Comparison of ENCODE assay signal across 18 cellular contexts in genomic region chr11:78234006-78234405, GRCh38. TPM values are rescaled to one million over a fixed set of nuclear protein-coding genes. Genes with fewer than 3 reads are reported as not detected.
DNase-seq lines count a peak whose midpoint lies in the region; ATAC-seq and TF ChIP-seq lines count a peak whose summit lies in the region.
"Had no signal": no experiment of that assay in that cellular context is flagged by ENCODE, and none has a peak within 500 bp of the region (broad histone marks: within the 10 kb centered on the region; RNA-seq: fewer than 3 reads in every experiment).

No MANE protein-coding gene starts in this region.

- whole genome bisulfite sequencing in mesendoderm (ENCODE audit: extremely low coverage, insufficient coverage, low lambda C conversion rate), result no CpG with 5 or more reads among the region's 5 CpGs

- H4K8ac ChIP-seq in mesendoderm (ENCODE audit: low read depth, low read length), result no peak overlapping the region

- H2BK5ac ChIP-seq in mesendoderm (ENCODE audit: low read length), result no peak overlapping the region

- no peaks in the 10 kb centered on the region for H3K79me2 ChIP-seq in GM23338 (replicated peaks; ENCODE audit: insufficient read depth)
- H3K79me2 ChIP-seq in mesendoderm (ENCODE audit: control insufficient read depth, insufficient read depth, low read length), result no peaks in the 10 kb centered on the region

- no peak overlapping the region for H4K5ac ChIP-seq in mesendoderm (ENCODE audit: low read length)

- H3K18ac ChIP-seq in mesendoderm (ENCODE audit: low read length), result no peak overlapping the region

- CTCF ChIA-PET in CD4-positive, alpha-beta T cell (lab: Charles Lee), result no interaction called here

- H3K9ac ChIP-seq in mesendoderm (ENCODE audit: low read length), result no peak overlapping the region

- no peaks in the 10 kb centered on the region; the same call in 1 of the 2 replicates for H3K4me1 ChIP-seq in GM23338 (ENCODE audit: insufficient read depth)
- H3K4me1 ChIP-seq in mesendoderm (ENCODE audit: control insufficient read depth, low read depth, low read length), result no peaks in the 10 kb centered on the region
- H3K4me1 ChIP-seq in thoracic aorta (ENCODE audit: control insufficient read depth in 1 of 2, low read depth in 2 of 2), result peaks cover 10 to 58% of the 10 kb centered on the region in 2 donors

- H2AFZ ChIP-seq in GM23338, result no peak overlapping the region

- no peak overlapping the region for H3K4me3 ChIP-seq in GM23338
- no peak overlapping the region for H3K4me3 ChIP-seq in choroid plexus epithelial cell (ENCODE audit: low read depth, low read length)
- no peak overlapping the region for H3K4me3 ChIP-seq in mesendoderm (ENCODE audit: low read length)
- no peak overlapping the region for H3K4me3 ChIP-seq in thoracic aorta

- H3K27ac ChIP-seq in GM23338 (ENCODE audit: low read depth) (no peak overlapping the region), mesendoderm (ENCODE audit: low read depth, low read length) (no peak overlapping the region), thoracic aorta (peak overlapping the region; percentile 35 to 69)
- H3K27ac ChIP-seq in CD4-positive, alpha-beta T cell (ENCODE audit: low read depth, low read length), result no peak overlapping the region
- H3K27ac ChIP-seq: HL-60 had no signal

- ATAC-seq in GM23338 (no peak), thoracic aorta (ENCODE audit: insufficient number of reproducible peaks, low FRiP score, low read depth) (no peak), GM18873 (IDR thresholded peaks at IDR 0.05; ENCODE audit: low FRiP score, unreplicated experiment) (no peak)
- ATAC-seq in CD4-positive, alpha-beta T cell (ENCODE audit: poor library complexity), result no peak
- ATAC-seq: CD8-positive, alpha-beta T cell; HCT116 had no signal

- no peak overlapping the region for H2AK5ac ChIP-seq in mesendoderm (ENCODE audit: low read length)

- no peaks in the 10 kb centered on the region for H3K36me3 ChIP-seq in GM23338 (ENCODE audit: insufficient read depth)
- H3K36me3 ChIP-seq in mesendoderm (ENCODE audit: control insufficient read depth, insufficient read depth, low read length), result no peaks in the 10 kb centered on the region
- no peaks in the 10 kb centered on the region for H3K36me3 ChIP-seq in thoracic aorta

- H3F3A ChIP-seq in GM23338 (replicated peaks; ENCODE audit: low read depth), result no peaks in the 10 kb centered on the region

- H3K56ac ChIP-seq in mesendoderm (ENCODE audit: low read length), result no peak overlapping the region

- H2BK15ac ChIP-seq in mesendoderm (replicated peaks; ENCODE audit: low read depth), result no peak overlapping the region

- DNase-seq in GM23338 (ENCODE audit: low spot score) (peak; percentile 20), choroid plexus epithelial cell (ENCODE audit: low read depth) (peak; percentile 70), mesendoderm (peak; percentile 59), thoracic aorta (ENCODE audit: low spot score) (no peak), SKM-1 (lab: John Stamatoyannopoulos, UW; ENCODE audit: unreplicated experiment) (no peak)
- DNase-seq in CD4-positive, alpha-beta T cell, result no peak
- DNase-seq: ACHN; C1 segment of cervical spinal cord; CD8-positive, alpha-beta T cell; COR-L47; DMS153; DMS79 treated with DMSO at 0.1 percent for 48 hours; EL; GDM1 had no signal

- no peaks in the 10 kb centered on the region for H3K27me3 Mint-ChIP-seq in GM23338 (ENCODE audit: insufficient read depth, low read depth, poor library complexity)
- H3K27me3 Mint-ChIP-seq in CD4-positive, alpha-beta T cell, result no peaks in the 10 kb centered on the region
- H3K27me3 Mint-ChIP-seq: B cell had no signal

- H3K9me3 Mint-ChIP-seq in GM23338, result no peaks in the 10 kb centered on the region
- no peaks in the 10 kb centered on the region for H3K9me3 Mint-ChIP-seq in CD4-positive, alpha-beta T cell

- no peak overlapping the region for H3K4me3 Mint-ChIP-seq in GM23338
- H3K4me3 Mint-ChIP-seq in CD4-positive, alpha-beta T cell, result no peak overlapping the region
- H3K4me3 Mint-ChIP-seq: B cell; CD8-positive, alpha-beta T cell had no signal

- no peak overlapping the region for H3K23ac ChIP-seq in mesendoderm (ENCODE audit: low read length)

- no peaks in the 10 kb centered on the region for H3K36me3 Mint-ChIP-seq in GM23338 (ENCODE audit: low read depth)
- no peaks in the 10 kb centered on the region for H3K36me3 Mint-ChIP-seq in CD4-positive, alpha-beta T cell (ENCODE audit: low read depth)
- H3K36me3 Mint-ChIP-seq: CD8-positive, alpha-beta T cell had no signal

- POLR2A ChIA-PET in CD4-positive, alpha-beta T cell (lab: Charles Lee), result no interaction called here

- no peaks in the 10 kb centered on the region for H3K79me1 ChIP-seq in mesendoderm (ENCODE audit: low read length)

- H3K4ac ChIP-seq in mesendoderm (ENCODE audit: low read depth, low read length), result no peak overlapping the region

- H3K27me3 ChIP-seq in GM23338 (ENCODE audit: insufficient read depth), result no peaks in the 10 kb centered on the region
- H3K27me3 ChIP-seq in mesendoderm (ENCODE audit: insufficient read depth, low read length, poor library complexity), result no peaks in the 10 kb centered on the region
- H3K27me3 ChIP-seq in thoracic aorta (replicated peaks; ENCODE audit: insufficient read depth), result no peaks in the 10 kb centered on the region
- H3K27me3 ChIP-seq in CD4-positive, alpha-beta T cell (ENCODE audit: control insufficient read depth, insufficient read depth, low read length), result no peaks in the 10 kb centered on the region

- H3K4me2 ChIP-seq in GM23338, result no peak overlapping the region
- no peak overlapping the region for H3K4me2 ChIP-seq in mesendoderm (ENCODE audit: low read length)

- H3K9me2 ChIP-seq in GM23338 (ENCODE audit: insufficient read depth), result no peaks in the 10 kb centered on the region

- H3K4me1 Mint-ChIP-seq in GM23338, result no peaks in the 10 kb centered on the region; the same call in 2 of the 3 replicates
- H3K4me1 Mint-ChIP-seq in CD4-positive, alpha-beta T cell (ENCODE audit: low read depth), result peaks cover 9% of the 10 kb centered on the region

- no peak overlapping the region for H2BK120ac ChIP-seq in mesendoderm (ENCODE audit: low read depth, low read length)

- no peaks in the 10 kb centered on the region for H3K9me3 ChIP-seq in thoracic aorta
- H3K9me3 ChIP-seq in CD4-positive, alpha-beta T cell (ENCODE audit: control insufficient read depth, low read length), result no peaks in the 10 kb centered on the region

- intact Hi-C loops in CD4-positive, alpha-beta T cell (cut with DNase I, micrococcal nuclease), result no loop called here

- H4K20me1 ChIP-seq in GM23338 (replicated peaks; ENCODE audit: insufficient read depth), result no peaks in the 10 kb centered on the region; the same call in 1 of the 2 replicates

- H3K27ac Mint-ChIP-seq in GM23338, result no peak overlapping the region
- no peak overlapping the region for H3K27ac Mint-ChIP-seq in CD4-positive, alpha-beta T cell
- H3K27ac Mint-ChIP-seq: B cell; CD8-positive, alpha-beta T cell had no signal

- TF ChIP-seq CTCF in GM23338 (conservative IDR thresholded peaks at IDR 0.05; ENCODE audit: low read depth in 2 of 2), result no peak
- no peak for TF ChIP-seq CTCF in choroid plexus epithelial cell (conservative IDR thresholded peaks at IDR 0.05; ENCODE audit: low read depth, low read length)
- TF ChIP-seq CTCF in thoracic aorta (IDR thresholded peaks at IDR 0.05), result no peak
- TF ChIP-seq CTCF in CD4-positive, alpha-beta T cell (IDR thresholded peaks at IDR 0.05), result no peak

TF ChIP-seq in GM23338, 12 proteins besides CTCF, POLR2A, EP300 and RAD21 (continues in another document):
- TF ChIP-seq ETS1 (IDR thresholded peaks at IDR 0.05), result no peak
- no peak for TF ChIP-seq CREB1 (CRISPR knock-in tag; IDR thresholded peaks at IDR 0.05; ENCODE audit: low read depth)
- TF ChIP-seq JUNB (IDR thresholded peaks at IDR 0.05; ENCODE audit: unreplicated experiment), result no peak
- no peak for TF ChIP-seq ZNF114 (CRISPR knock-in tag; IDR thresholded peaks at IDR 0.05)

RNA-seq across cellular contexts. Expression of gene USP35, which starts 45.3 kb away (rescaled TPM):
- 10.0 and 10.7 TPM in 2 replicates for total RNA-seq in GM23338 (2014; rRNA removed; shearing (Covaris generic))
- 1.7 and 2.5 TPM in 2 replicates for polyA plus RNA-seq in GM23338 (2016; fragmentation: Nextera tagmentation; extraction: Ambion mirVana)
- 1.7 TPM for polyA plus RNA-seq in mesendoderm (2013, experiment 1 of 2)
- 1.6 TPM for polyA plus RNA-seq in mesendoderm (2013, experiment 2 of 2)
- total RNA-seq in thoracic aorta, result 10 to 100 TPM; 38.8 to 44.1 TPM
- total RNA-seq in CD4-positive, alpha-beta T cell, result 10 to 100 TPM; 29.2 to 33.1 TPM

RNA-seq across cellular contexts. Expression of gene KCTD21, which starts 45.6 kb away (rescaled TPM):
- 3.6 and 3.7 TPM in 2 replicates for total RNA-seq in GM23338 (2014; rRNA removed; shearing (Covaris generic))
- 0.71 and 1.0 TPM in 2 replicates for polyA plus RNA-seq in GM23338 (2016; fragmentation: Nextera tagmentation; extraction: Ambion mirVana)
- 0.97 TPM for polyA plus RNA-seq in mesendoderm (2013, experiment 1 of 2)
- polyA plus RNA-seq in mesendoderm (2013, experiment 2 of 2), result 1.0 TPM
- 10 to 100 TPM in 1 of 2 donors, 1 to 10 TPM in 1; 9.1 to 13.7 TPM for total RNA-seq in thoracic aorta
- 1 to 10 TPM; 3.5 to 6.5 TPM for total RNA-seq in CD4-positive, alpha-beta T cell

Comparison
In these comparisons a context has a peak if more than half of its experiments do, and no peak if none do; other contexts are left out.
1. DNase-seq: peak in GM23338 (single experiment), choroid plexus epithelial cell (single experiment) and mesendoderm (single experiment); none in thoracic aorta (single experiment), CD4-positive, alpha-beta T cell (0 of 10) and SKM-1 (single experiment).
2. H3K27ac ChIP-seq: peak in thoracic aorta (2 of 2); none in GM23338 (single experiment), mesendoderm (single experiment) and CD4-positive, alpha-beta T cell (single experiment).